ENCODE assay signal across 15 cellular contexts in genomic region chr1:221419513-221420088, GRCh38.
A peak's percentile ranks its signal among the peaks of the same experiment; 100 is the strongest.
DNase-seq lines count a peak whose midpoint lies in the region; TF ChIP-seq lines count a peak whose summit lies in the region.
"Had no signal": no experiment of that assay in that cellular context is flagged by ENCODE, and none has a peak within 500 bp of the region (broad histone marks: within the 10 kb centered on the region; RNA-seq: fewer than 3 reads in every experiment).

No MANE protein-coding gene starts in this region.

- H3K36me3 ChIP-seq in breast epithelium (no peaks in the 10 kb centered on the region), SK-N-SH (replicated peaks in 1 of 2; ENCODE audit: control insufficient read depth in 1 of 2, insufficient read depth in 2 of 2, low read length in 1 of 2) (no peaks in the 10 kb centered on the region)
- H3K36me3 ChIP-seq: brain microvascular endothelial cell, upper lobe of right lung had no signal

- peak overlapping the region; percentile 24; the same call in 1 of the 2 replicates for H2AFZ ChIP-seq in SK-N-SH (ENCODE audit: low read depth)

- H3K27ac Mint-ChIP-seq in MCF 10A (ENCODE audit: low read depth, unreplicated experiment) = peak overlapping the region; percentile 87
- H3K27ac Mint-ChIP-seq: T-cell had no signal

- no peak for TF ChIP-seq CTCF in MCF 10A (IDR thresholded peaks at IDR 0.05; ENCODE audit: unreplicated experiment)
- no peak for TF ChIP-seq CTCF in breast epithelium (IDR thresholded peaks at IDR 0.05)
- no peak for TF ChIP-seq CTCF in SK-N-SH (IDR thresholded peaks at IDR 0.05)

- H3K79me2 ChIP-seq in SK-N-SH (ENCODE audit: insufficient read depth) = no peaks in the 10 kb centered on the region

- no peak overlapping the region for H3K4me3 ChIP-seq in breast epithelium
- no peak overlapping the region for H3K4me3 ChIP-seq in SK-N-SH (ENCODE audit: low read depth in 2 of 2, low read length in 1 of 2)
- H3K4me3 ChIP-seq: upper lobe of right lung had no signal

- peaks cover 4% of the 10 kb centered on the region for H3K36me3 Mint-ChIP-seq in MCF 10A (ENCODE audit: insufficient read depth, unreplicated experiment)
- H3K36me3 Mint-ChIP-seq: T-cell had no signal

- peaks cover 3% of the 10 kb centered on the region for H3K9me3 Mint-ChIP-seq in MCF 10A (ENCODE audit: unreplicated experiment)
- H3K9me3 Mint-ChIP-seq: T-cell had no signal

- no peaks in the 10 kb centered on the region for H3K9me3 ChIP-seq in breast epithelium
- no peaks in the 10 kb centered on the region for H3K9me3 ChIP-seq in SK-N-SH
- H3K9me3 ChIP-seq: upper lobe of right lung had no signal

- no peak for TF ChIP-seq POLR2A in breast epithelium (IDR thresholded peaks at IDR 0.05)

- H3K4me1 Mint-ChIP-seq in MCF 10A (ENCODE audit: insufficient read depth, unreplicated experiment) = peaks cover 31% of the 10 kb centered on the region
- H3K4me1 Mint-ChIP-seq: T-cell had no signal

- CTCF ChIA-PET in MCF 10A (lab: Yijun Ruan, JAX) (interaction anchor here (0.6 kb wide), 1 partner anchor 314 kb away, joined by 3 read pairs; no protein-coding TSS in a partner anchor), SK-N-SH (lab: Yijun Ruan, JAX) (no interaction called here)

- DNase-seq in MCF 10A (ENCODE audit: unreplicated experiment) (peak; percentile 99), breast epithelium (ENCODE audit: low spot score in 2 of 2) (no peak), SK-N-SH (no peak), fibroblast of peridontal ligament (ENCODE audit: extremely low read depth) (peak; percentile 66), stromal cell of bone marrow (ENCODE audit: low read depth) (peak; percentile 63), OCI-M1 (lab: John Stamatoyannopoulos, UW) (no peak), retina (no peak), NCI-H1092 treated with DMSO at 0.1 percent for 48 hours (lab: John Stamatoyannopoulos, UW) (no peak)
- DNase-seq: activated CD4-positive, alpha-beta T cell treated with anti-CD3 and anti-CD28 coated beads for 4 hours; brain microvascular endothelial cell; NCI-H2171 treated with DMSO at 0.1 percent for 48 hours; stimulated activated CD4-positive, alpha-beta T cell treated with anti-CD3 and anti-CD28 coated beads, Interleukin-15, amount 100 ng/mL, for 24 hours; T-cell; upper lobe of right lung had no signal

- H3K4me1 ChIP-seq in breast epithelium (no peaks in the 10 kb centered on the region), SK-N-SH (ENCODE audit: control insufficient read depth in 1 of 2, insufficient read depth in 2 of 2, low read depth in 1 of 2, low read length in 1 of 2) (peaks cover 0 to 3% of the 10 kb centered on the region in 2 experiments; a peak in 2 of 4 replicates)
- H3K4me1 ChIP-seq: upper lobe of right lung had no signal

- no peak overlapping the region for H3K27ac ChIP-seq in breast epithelium
- peak overlapping the region; percentile 32 to 81 for H3K27ac ChIP-seq in SK-N-SH (ENCODE audit: low read depth in 2 of 2, low read length in 1 of 2)
- H3K27ac ChIP-seq: brain microvascular endothelial cell, HL-60, upper lobe of right lung had no signal

- no peak for TF ChIP-seq RAD21 in SK-N-SH (IDR thresholded peaks at IDR 0.05; ENCODE audit: low read length)

- no peak overlapping the region for H3K4me3 Mint-ChIP-seq in MCF 10A (ENCODE audit: unreplicated experiment)
- H3K4me3 Mint-ChIP-seq: T-cell had no signal

- TF ChIP-seq EP300 in SK-N-SH (IDR thresholded peaks at IDR 0.05; ENCODE audit: borderline replicate concordance in 1 of 2, low read depth in 1 of 2, low read length in 1 of 2) = peak; percentile 14 to 53; a peak in 3 of 4 replicates

- H4K20me1 ChIP-seq in SK-N-SH (ENCODE audit: insufficient read depth) = no peaks in the 10 kb centered on the region

- POLR2A ChIA-PET in MCF 10A (lab: Yijun Ruan, JAX) (interaction anchor here (0.9 to 1.0 kb wide), 4 partner anchors 9 to 27 kb away, joined by 3 to 12 read pairs (median 6); no protein-coding TSS in a partner anchor), SK-N-SH (lab: Yijun Ruan, JAX) (no interaction called here)

- peaks cover 3% of the 10 kb centered on the region for H3F3A ChIP-seq in SK-N-SH (replicated peaks; ENCODE audit: insufficient read depth)

- intact Hi-C loops in MCF 10A (cut with micrococcal nuclease) (no loop called here), breast epithelium (cut with DNase I; ENCODE audit: low total_unique reads) (no loop called here)

- H3K27me3 Mint-ChIP-seq in MCF 10A (ENCODE audit: insufficient read depth, unreplicated experiment) = no peaks in the 10 kb centered on the region

- no TSS peak for BruUV-seq in MCF 10A (replicated peaks; lab: Mats Ljungman, UMichigan)

- H3K27me3 ChIP-seq in breast epithelium (no peaks in the 10 kb centered on the region), SK-N-SH (ENCODE audit: insufficient read depth) (no peaks in the 10 kb centered on the region)
- H3K27me3 ChIP-seq: brain microvascular endothelial cell, upper lobe of right lung had no signal

- H3K9ac ChIP-seq in SK-N-SH = no peak overlapping the region

- H3K9me2 ChIP-seq in SK-N-SH = no peaks in the 10 kb centered on the region

- H3K4me2 ChIP-seq in SK-N-SH = no peak overlapping the region

- 32% methylated on average over 3 of the region's 3 CpGs for WGBS in SK-N-SH (ENCODE audit: low lambda C conversion rate)

TF ChIP-seq in SK-N-SH, 30 proteins besides CTCF, POLR2A, EP300 and RAD21:
- no peak for TF ChIP-seq FOXJ3 (CRISPR knock-in tag; IDR thresholded peaks at IDR 0.05)
- no peak for TF ChIP-seq USF2 (IDR thresholded peaks at IDR 0.05; ENCODE audit: borderline replicate concordance, low read depth, low read length)
- no peak for TF ChIP-seq MAX (IDR thresholded peaks at IDR 0.05; ENCODE audit: low read depth)
- TF ChIP-seq EZH2phosphoT487 (IDR thresholded peaks at IDR 0.05; ENCODE audit: borderline replicate concordance, low read depth) = no peak
- TF ChIP-seq GABPA (IDR thresholded peaks at IDR 0.05; ENCODE audit: low read depth) = no peak
- 0 out of 2 replicates have a peak, but pooled peaks have one; percentile 32 for TF ChIP-seq MEF2A (IDR thresholded peaks at IDR 0.05; ENCODE audit: borderline replicate concordance, low read depth)
- TF ChIP-seq IRF3 (IDR thresholded peaks at IDR 0.05; ENCODE audit: low read depth, low read length) = no peak
- TF ChIP-seq PBX3 (IDR thresholded peaks at IDR 0.05) = peak; percentile 81
- TF ChIP-seq TAF1 (IDR thresholded peaks at IDR 0.05; ENCODE audit: borderline replicate concordance, low read depth, low read length) = no peak
- no peak for TF ChIP-seq SMC3 (IDR thresholded peaks at IDR 0.05; ENCODE audit: low read depth, low read length)
- TF ChIP-seq TCF12 (IDR thresholded peaks at IDR 0.05) = peak; percentile 87
- no peak for TF ChIP-seq RCOR1 (IDR thresholded peaks at IDR 0.05; ENCODE audit: low read length)
- TF ChIP-seq NFIC (IDR thresholded peaks at IDR 0.05; ENCODE audit: borderline replicate concordance) = peak; percentile 81
- TF ChIP-seq NRF1 (IDR thresholded peaks at IDR 0.05; ENCODE audit: low read depth, low read length) = no peak
- TF ChIP-seq TEAD4 (IDR thresholded peaks at IDR 0.05; ENCODE audit: borderline replicate concordance, insufficient read depth) = no peak
- no peak for TF ChIP-seq USF1 (IDR thresholded peaks at IDR 0.05; ENCODE audit: borderline replicate concordance, low read depth)
- TF ChIP-seq JUND (IDR thresholded peaks at IDR 0.05) = peak; percentile 65
- TF ChIP-seq FOSL2 (IDR thresholded peaks at IDR 0.05; ENCODE audit: borderline replicate concordance, low read depth) = peak; percentile 63

Comparison
In these comparisons a context has a peak if more than half of its experiments do, and no peak if none do; other contexts are left out.
1. DNase-seq: peak in MCF 10A (single experiment), fibroblast of peridontal ligament (single experiment) and stromal cell of bone marrow (single experiment); none in breast epithelium (0 of 2), SK-N-SH (single experiment), OCI-M1 (single experiment), retina (single experiment) and NCI-H1092 treated with DMSO at 0.1 percent for 48 hours (single experiment).
2. H3K27ac ChIP-seq: peak in SK-N-SH (2 of 2); none in breast epithelium (0 of 2).